ENCODE assay signal across 13 cellular contexts in the genomic region with DNA sequence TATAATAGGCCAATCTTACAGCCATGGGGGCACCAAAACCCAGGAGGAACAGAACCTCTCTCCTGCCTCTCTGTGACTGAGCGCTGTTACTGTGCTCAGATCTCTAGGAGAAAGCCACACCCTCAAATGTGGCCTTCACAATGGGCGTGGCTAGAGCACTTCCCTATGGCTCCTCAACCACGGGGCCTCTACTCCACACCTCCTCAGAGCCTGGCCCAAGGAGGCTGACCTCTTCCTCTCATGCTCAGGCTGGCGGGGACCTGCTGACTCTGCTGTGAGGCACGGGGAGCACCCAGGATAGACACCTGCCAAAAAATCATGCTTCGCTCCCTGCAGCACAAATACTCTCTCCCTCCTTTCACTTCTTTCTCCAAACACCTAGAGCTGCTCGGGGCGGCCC. TPM values are rescaled to one million over a fixed set of nuclear protein-coding genes. Genes with fewer than 3 reads are reported as not detected.
DNase-seq lines count a peak whose midpoint lies in the region; ATAC-seq and TF ChIP-seq lines count a peak whose summit lies in the region.
"Had no signal": no experiment of that assay in that cellular context is flagged by ENCODE, and none has a peak within 500 bp of the region (broad histone marks: within the 10 kb centered on the region; RNA-seq: fewer than 3 reads in every experiment).

No MANE protein-coding gene starts in this region.

- CTCF ChIA-PET in PC-3 (lab: Charles Lee) = no interaction called here

- peak overlapping the region; percentile 56 for H3K27ac Mint-ChIP-seq in type B pancreatic cell

- peaks cover 7% of the 10 kb centered on the region for H3K36me3 Mint-ChIP-seq in type B pancreatic cell

- POLR2A ChIA-PET in PC-3 (lab: Charles Lee; ENCODE audit: unreplicated experiment) = no interaction called here

- H3K4me1 ChIP-seq in PC-3 (ENCODE audit: insufficient read depth, low read length) (peaks cover 15% of the 10 kb centered on the region), foreskin keratinocyte (peaks cover 9% of the 10 kb centered on the region)

- ATAC-seq in PC-3 = peak; percentile 56; the same call in 1 of the 2 replicates
- peak; percentile 25 for ATAC-seq in foreskin keratinocyte
- no peak for ATAC-seq in GM18909 (IDR thresholded peaks at IDR 0.05; ENCODE audit: poor library complexity, unreplicated experiment)

- intact Hi-C loops in PC-3 (cut with micrococcal nuclease) = no loop called here

- no peak overlapping the region for H3K9ac ChIP-seq in PC-3 (ENCODE audit: low read length)

- H3K9me2 ChIP-seq in PC-3 (replicated peaks; ENCODE audit: low read length) = no peaks in the 10 kb centered on the region

- no peak overlapping the region for H3K4me2 ChIP-seq in PC-3 (ENCODE audit: low read length)

- peak; percentile 44 for DNase-seq in activated CD8-positive, alpha-beta memory T cell treated with anti-CD3 and anti-CD28 coated beads for 24 hours
- no peak for DNase-seq in activated CD8-positive, alpha-beta memory T cell treated with anti-CD3 and anti-CD28 coated beads, Interleukin-2, amount 50 U/mL, for 48 hours
- DNase-seq in PC-3 (no peak), foreskin keratinocyte (no peak), type B pancreatic cell (ENCODE audit: extremely low spot score, unreplicated experiment) (peak; percentile 24), GM19240 (ENCODE audit: insufficient read length, low spot score) (no peak), hippocampal formation (lab: John Stamatoyannopoulos, UW) (no peak)
- DNase-seq: DND-41; NCI-H2029; stimulated activated CD8-positive, alpha-beta memory T cell treated with anti-CD3 and anti-CD28 coated beads, Interleukin-4, amount 100 ng/mL, for 48 hours; WERI-Rb-1 had no signal

- BruUV-seq in PC-3 (replicated peaks; lab: Mats Ljungman, UMichigan) = no TSS peak

- no peak for TF ChIP-seq CTCF in PC-3 (conservative IDR thresholded peaks at IDR 0.05; ENCODE audit: low read depth, low read length)
- no peak for TF ChIP-seq CTCF in foreskin keratinocyte (conservative IDR thresholded peaks at IDR 0.05)
- TF ChIP-seq CTCF in type B pancreatic cell (conservative IDR thresholded peaks at IDR 0.05) = no peak

- H3K4me3 Mint-ChIP-seq in type B pancreatic cell = no peak overlapping the region

- no peaks in the 10 kb centered on the region for H3K27me3 ChIP-seq in PC-3 (ENCODE audit: low read length)
- no peaks in the 10 kb centered on the region for H3K27me3 ChIP-seq in foreskin keratinocyte
- H3K27me3 ChIP-seq: vagina had no signal

- no peaks in the 10 kb centered on the region for H3K79me2 ChIP-seq in PC-3 (ENCODE audit: low read length)

- H3K4me1 Mint-ChIP-seq in type B pancreatic cell (ENCODE audit: unreplicated experiment) = peaks cover 37% of the 10 kb centered on the region

- H3K36me3 ChIP-seq in PC-3 (ENCODE audit: low read depth, low read length) = no peaks in the 10 kb centered on the region
- H3K36me3 ChIP-seq: vagina had no signal

- H3K9me3 Mint-ChIP-seq in type B pancreatic cell = no peaks in the 10 kb centered on the region

- H4K20me1 ChIP-seq in PC-3 (ENCODE audit: low read length) = no peaks in the 10 kb centered on the region

- H3K4me3 ChIP-seq in PC-3 (ENCODE audit: low read length) = no peak overlapping the region
- H3K4me3 ChIP-seq: vagina had no signal

- H3K9me3 ChIP-seq in PC-3 (ENCODE audit: low read length) = no peaks in the 10 kb centered on the region
- H3K9me3 ChIP-seq: vagina had no signal

- no peaks in the 10 kb centered on the region for H3F3A ChIP-seq in PC-3 (ENCODE audit: low read length, unreplicated experiment)

- no peak overlapping the region for H3K27ac ChIP-seq in PC-3 (ENCODE audit: low read length)
- H3K27ac ChIP-seq in foreskin keratinocyte = no peak overlapping the region
- H3K27ac ChIP-seq: vagina, WERI-Rb-1 had no signal

- H3K27me3 Mint-ChIP-seq in type B pancreatic cell = no peaks in the 10 kb centered on the region

- no peak overlapping the region for H2AFZ ChIP-seq in PC-3 (ENCODE audit: low read length)

RNA-seq across cellular contexts. Expression of gene C11orf58, which starts 41.0 kb away (rescaled TPM):
- 157 and 181 TPM in 2 replicates for total RNA-seq in PC-3 (2014; rRNA removed)
- 110 and 126 TPM in 2 replicates for total RNA-seq in foreskin keratinocyte
- 91.1 and 106 TPM in 2 replicates for polyA plus RNA-seq in foreskin keratinocyte
- 115 and 148 TPM in 2 replicates for total RNA-seq in type B pancreatic cell (ENCODE audit: low replicate concordance)

Comparison
In these comparisons a context has a peak if more than half of its experiments do, and no peak if none do; other contexts are left out.
1. DNase-seq: peak in activated CD8-positive, alpha-beta memory T cell treated with anti-CD3 and anti-CD28 coated beads for 24 hours (single experiment) and type B pancreatic cell (single experiment); none in activated CD8-positive, alpha-beta memory T cell treated with anti-CD3 and anti-CD28 coated beads, Interleukin-2, amount 50 U/mL, for 48 hours (single experiment), PC-3 (single experiment), foreskin keratinocyte (0 of 2), GM19240 (single experiment) and hippocampal formation (0 of 2).